In genomic region chr5:94847019-94847418, GRCh38 we compare ENCODE assay signal across 24 cellular contexts.
A peak's percentile ranks its signal among the peaks of the same experiment; 100 is the strongest.
DNase-seq lines count a peak whose midpoint lies in the region; ATAC-seq and TF ChIP-seq lines count a peak whose summit lies in the region.
"Had no signal": no experiment of that assay in that cellular context is flagged by ENCODE, and none has a peak within 500 bp of the region (broad histone marks: within the 10 kb centered on the region; RNA-seq: fewer than 3 reads in every experiment).

No MANE protein-coding gene starts in this region.

- ATAC-seq in activated T-cell treated with anti-CD3 and anti-CD28 coated beads, Interleukin-2, amount 50 U/mL, for 72 hours (replicated peaks in 1 of 2): peak; percentile 35 to 43
- ATAC-seq in stimulated activated effector memory CD8-positive, alpha-beta T cell treated with anti-CD3 and anti-CD28 coated beads, Interleukin-12 subunit alpha, Interleukin-12 subunit beta, amount 100 ng/mL, for 72 hours: peak; percentile 21

- H3K27me3 Mint-ChIP-seq in activated T-cell treated with anti-CD3 and anti-CD28 coated beads, Interleukin-2, amount 50 U/mL, for 72 hours (ENCODE audit: low read depth): no peaks in the 10 kb centered on the region
- H3K27me3 Mint-ChIP-seq: B cell had no signal

- H3K27me3 ChIP-seq in OCI-LY1 (ENCODE audit: insufficient read depth, low read length) (no peaks in the 10 kb centered on the region), stomach (no peaks in the 10 kb centered on the region)

- WGBS in stomach, 5 donors: 68 to 78% (median 76%) methylated on average over 4 of the region's 4 CpGs

- H3K27ac Mint-ChIP-seq in activated T-cell treated with anti-CD3 and anti-CD28 coated beads, Interleukin-2, amount 50 U/mL, for 72 hours: no peak overlapping the region
- H3K27ac Mint-ChIP-seq in stimulated activated effector memory CD8-positive, alpha-beta T cell treated with anti-CD3 and anti-CD28 coated beads, Interleukin-12 subunit alpha, Interleukin-12 subunit beta, amount 100 ng/mL, for 72 hours: no peak overlapping the region
- H3K27ac Mint-ChIP-seq: B cell, IgD-negative memory B cell had no signal

- TF ChIP-seq CTCF in OCI-LY1 (IDR thresholded peaks at IDR 0.05; ENCODE audit: low read length) (no peak), stomach (IDR thresholded peaks at IDR 0.05) (no peak)

- peak overlapping the region; percentile 1 for H3K4me3 ChIP-seq in OCI-LY1 (ENCODE audit: low read depth, low read length, poor library complexity, severe bottlenecking)
- no peak overlapping the region for H3K4me3 ChIP-seq in stomach
- H3K4me3 ChIP-seq: SK-N-MC had no signal

- H3K36me3 Mint-ChIP-seq in activated T-cell treated with anti-CD3 and anti-CD28 coated beads, Interleukin-2, amount 50 U/mL, for 72 hours (ENCODE audit: insufficient read depth in 2 of 2): no peaks in the 10 kb centered on the region
- no peaks in the 10 kb centered on the region for H3K36me3 Mint-ChIP-seq in stimulated activated effector memory CD8-positive, alpha-beta T cell treated with anti-CD3 and anti-CD28 coated beads, Interleukin-12 subunit alpha, Interleukin-12 subunit beta, amount 100 ng/mL, for 72 hours
- H3K36me3 Mint-ChIP-seq: CD8-positive, alpha-beta memory T cell; IgD-negative memory B cell had no signal

- no peaks in the 10 kb centered on the region for H3K79me2 ChIP-seq in OCI-LY1 (ENCODE audit: insufficient read depth, low read length)

- H2AFZ ChIP-seq in OCI-LY1 (ENCODE audit: low read length): no peak overlapping the region

- no peaks in the 10 kb centered on the region for H3K9me3 ChIP-seq in OCI-LY1 (ENCODE audit: low read length)
- no peaks in the 10 kb centered on the region for H3K9me3 ChIP-seq in stomach

- peaks cover 82% of the 10 kb centered on the region for H3K4me1 ChIP-seq in OCI-LY1 (ENCODE audit: insufficient read depth, low read length, severe bottlenecking)
- peaks cover 0 to 6% (median 3%) of the 10 kb centered on the region in 4 donors for H3K4me1 ChIP-seq in stomach

- DNase-seq in NCI-H2107 treated with DMSO at 0.1 percent for 48 hours (lab: John Stamatoyannopoulos, UW; ENCODE audit: unreplicated experiment) (peak; percentile 36), NCI-H2107 (lab: John Stamatoyannopoulos, UW) (no peak), stomach (no peak), GF-D8 (lab: John Stamatoyannopoulos, UW) (no peak)
- DNase-seq in activated T-cell treated with anti-CD3 and anti-CD28 coated beads, Interleukin-2, amount 50 U/mL, for 72 hours: no peak
- DNase-seq in activated T-cell treated with anti-CD3 and anti-CD28 coated beads, Interleukin-2, amount 50 U/mL, for 48 hours: no peak
- no peak for DNase-seq in stimulated activated effector memory CD8-positive, alpha-beta T cell treated with anti-CD3 and anti-CD28 coated beads, Interleukin-12 subunit alpha, Interleukin-12 subunit beta, amount 100 ng/mL, for 72 hours (ENCODE audit: low spot score in 2 of 2)
- DNase-seq: CD8-positive, alpha-beta memory T cell; DMS 273 treated with DMSO at 0.1 percent for 48 hours; NCI-H1092; NCI-H1417 treated with DMSO at 0.1 percent for 48 hours; NCI-H1694 treated with DMSO at 0.1 percent for 48 hours; NCI-H2081; NCI-H446; NCI-H526 treated with DMSO at 0.1 percent for 48 hours; SIG-M5 had no signal

- peak overlapping the region; percentile 37 for H3K9ac ChIP-seq in OCI-LY1 (ENCODE audit: low read length)
- H3K9ac ChIP-seq: KMS-11 had no signal

- H3K4me3 Mint-ChIP-seq in activated T-cell treated with anti-CD3 and anti-CD28 coated beads, Interleukin-2, amount 50 U/mL, for 72 hours: no peak overlapping the region
- H3K4me3 Mint-ChIP-seq in stimulated activated effector memory CD8-positive, alpha-beta T cell treated with anti-CD3 and anti-CD28 coated beads, Interleukin-12 subunit alpha, Interleukin-12 subunit beta, amount 100 ng/mL, for 72 hours: no peak overlapping the region
- H3K4me3 Mint-ChIP-seq: B cell; CD8-positive, alpha-beta memory T cell; IgD-negative memory B cell had no signal

- no peaks in the 10 kb centered on the region for H3K9me2 ChIP-seq in OCI-LY1 (ENCODE audit: low read depth, low read length)

- TF ChIP-seq EP300 in stomach (IDR thresholded peaks at IDR 0.05): no peak

- intact Hi-C loops in stomach (cut with DNase I; ENCODE audit: low total_unique reads): no loop called here

- H3K9me3 Mint-ChIP-seq in activated T-cell treated with anti-CD3 and anti-CD28 coated beads, Interleukin-2, amount 50 U/mL, for 72 hours: no peaks in the 10 kb centered on the region
- H3K9me3 Mint-ChIP-seq in stimulated activated effector memory CD8-positive, alpha-beta T cell treated with anti-CD3 and anti-CD28 coated beads, Interleukin-12 subunit alpha, Interleukin-12 subunit beta, amount 100 ng/mL, for 72 hours: no peaks in the 10 kb centered on the region
- H3K9me3 Mint-ChIP-seq: CD8-positive, alpha-beta memory T cell; IgD-negative memory B cell had no signal

- no peaks in the 10 kb centered on the region for H4K20me1 ChIP-seq in OCI-LY1 (ENCODE audit: insufficient read depth, low read length)

- H3K4me2 ChIP-seq in OCI-LY1 (ENCODE audit: low read length): peak overlapping the region; percentile 42
- H3K4me2 ChIP-seq: KMS-11 had no signal

- TF ChIP-seq POLR2A in stomach (IDR thresholded peaks at IDR 0.05): no peak

- H3K27ac ChIP-seq in OCI-LY1 (ENCODE audit: low read depth, low read length, poor library complexity, severe bottlenecking) (peak overlapping the region; percentile 93), stomach (no peak overlapping the region)
- H3K27ac ChIP-seq: 22Rv1, C4-2B, HL-60, KMS-11, SK-N-MC had no signal

- H3K36me3 ChIP-seq in OCI-LY1 (ENCODE audit: insufficient read depth, low read length) (no peaks in the 10 kb centered on the region), stomach (peaks cover 0 to 6% (median 0%) of the 10 kb centered on the region in 4 donors)

- H3F3A ChIP-seq in OCI-LY1 (ENCODE audit: insufficient read depth, low read length): no peaks in the 10 kb centered on the region; the same call in 1 of the 2 replicates

- peaks cover 6% of the 10 kb centered on the region for H3K4me1 Mint-ChIP-seq in activated T-cell treated with anti-CD3 and anti-CD28 coated beads, Interleukin-2, amount 50 U/mL, for 72 hours (ENCODE audit: low read depth)
- H3K4me1 Mint-ChIP-seq in stimulated activated effector memory CD8-positive, alpha-beta T cell treated with anti-CD3 and anti-CD28 coated beads, Interleukin-12 subunit alpha, Interleukin-12 subunit beta, amount 100 ng/mL, for 72 hours: no peaks in the 10 kb centered on the region
